ENCODE assay signal across 12 cellular contexts in genomic region chr1:215114154-215114933, GRCh38. TPM values are rescaled to one million over a fixed set of nuclear protein-coding genes. Genes with fewer than 3 reads are reported as not detected.
A peak's percentile ranks its signal among the peaks of the same experiment; 100 is the strongest.
DNase-seq lines count a peak whose midpoint lies in the region; ATAC-seq and TF ChIP-seq lines count a peak whose summit lies in the region.
"Had no signal": no experiment of that assay in that cellular context is flagged by ENCODE, and none has a peak within 500 bp of the region (broad histone marks: within the 10 kb centered on the region; RNA-seq: fewer than 3 reads in every experiment).

No MANE protein-coding gene starts in this region.

- CTCF ChIA-PET in BJ (lab: Yijun Ruan, JAX), result interaction anchor here (0.6 kb wide), 1 partner anchor 302 kb away, joined by 3 read pairs; no protein-coding TSS in a partner anchor

- no peaks in the 10 kb centered on the region for H3K27me3 ChIP-seq in BJ (ENCODE audit: control insufficient read depth, insufficient read depth, low read length)
- H3K27me3 ChIP-seq: adrenal gland had no signal

- H3K27me3 Mint-ChIP-seq in effector memory CD8-positive, alpha-beta T cell, result no peaks in the 10 kb centered on the region

- no peaks in the 10 kb centered on the region for H3K36me3 ChIP-seq in BJ (ENCODE audit: control insufficient read depth, insufficient read depth, low read length)
- H3K36me3 ChIP-seq: adrenal gland had no signal

- ATAC-seq in effector memory CD8-positive, alpha-beta T cell (replicated peaks), result no peak
- ATAC-seq in GM21515 (IDR thresholded peaks at IDR 0.05; ENCODE audit: unreplicated experiment), result no peak

- H3K4me3 Mint-ChIP-seq in effector memory CD8-positive, alpha-beta T cell, result no peak overlapping the region

- no peaks in the 10 kb centered on the region for H3K4me1 Mint-ChIP-seq in effector memory CD8-positive, alpha-beta T cell (ENCODE audit: low read depth in 2 of 2)

- POLR2A ChIA-PET in BJ (lab: Charles Lee), result no interaction called here

- TF ChIP-seq CTCF in BJ (IDR thresholded peaks at IDR 0.05; ENCODE audit: insufficient read depth, low read depth, low read length), result no peak

- H3K27ac Mint-ChIP-seq in effector memory CD8-positive, alpha-beta T cell, result no peak overlapping the region

- DNase-seq in BJ (ENCODE audit: low read depth) (peak; percentile 29), HPDE6-E6E7 (ENCODE audit: extremely low spot score) (peak; percentile 52), amniotic stem cell (lab: John Stamatoyannopoulos, UW) (peak; percentile 62), kidney tubule cell (ENCODE audit: low spot score) (peak; percentile 91), GF-D8 (lab: John Stamatoyannopoulos, UW) (no peak)
- no peak for DNase-seq in effector memory CD8-positive, alpha-beta T cell
- no peak for DNase-seq in activated effector memory CD4-positive, alpha-beta T cell treated with anti-CD3 and anti-CD28 coated beads, Interleukin-2, amount 50 U/mL, for 16 hours
- DNase-seq: activated CD4-positive, alpha-beta T cell treated with anti-CD3 and anti-CD28 coated beads for 1 hour; adrenal gland; NCI-H345; posterior cingulate gyrus had no signal

- H3K36me3 Mint-ChIP-seq in effector memory CD8-positive, alpha-beta T cell (ENCODE audit: insufficient read depth), result no peaks in the 10 kb centered on the region

- H3K4me3 ChIP-seq in BJ (ENCODE audit: low read depth, low read length), result no peak overlapping the region
- H3K4me3 ChIP-seq: adrenal gland had no signal

- peaks cover 2 to 4% of the 10 kb centered on the region in 2 donors for H3K9me3 Mint-ChIP-seq in effector memory CD8-positive, alpha-beta T cell

RNA-seq across cellular contexts. Expression of gene KCNK2, which starts 31.8 kb away (rescaled TPM):
- 23.9 and 29.9 TPM in 2 replicates for polyA plus RNA-seq in BJ (2011; rRNA removed)
- 15.3 and 17.8 TPM in 2 replicates for polyA minus RNA-seq in BJ (2011; rRNA and poly(A)+ RNA removed)

Comparison
In these comparisons a context has a peak if more than half of its experiments do, and no peak if none do; other contexts are left out.
1. DNase-seq: peak in BJ (single experiment), HPDE6-E6E7 (single experiment), amniotic stem cell (single experiment) and kidney tubule cell (single experiment); none in effector memory CD8-positive, alpha-beta T cell (0 of 3), activated effector memory CD4-positive, alpha-beta T cell treated with anti-CD3 and anti-CD28 coated beads, Interleukin-2, amount 50 U/mL, for 16 hours (single experiment) and GF-D8 (single experiment).